Comparison of ENCODE assay signal across 12 cellular contexts in the genomic region with DNA sequence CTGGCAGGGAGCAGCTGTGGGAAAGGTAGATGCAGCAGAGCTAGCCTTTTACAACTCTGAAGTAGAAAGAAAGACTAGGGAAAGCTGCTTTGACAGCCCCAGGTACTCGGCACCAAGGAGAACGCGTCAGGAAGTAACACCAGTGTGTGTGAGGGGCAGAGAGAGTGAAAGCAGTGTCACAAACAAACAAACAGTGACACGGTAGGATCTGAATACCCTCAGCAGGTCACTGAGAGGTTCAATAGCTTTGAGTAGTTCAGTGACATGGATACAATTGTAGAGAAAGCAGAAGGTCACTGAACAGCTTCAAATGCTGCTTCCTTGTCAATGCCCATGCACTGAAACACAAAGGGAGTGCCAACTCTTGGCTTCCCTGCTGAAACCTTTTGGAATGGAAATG.
A peak's percentile ranks its signal among the peaks of the same experiment; 100 is the strongest.
DNase-seq lines count a peak whose midpoint lies in the region; ATAC-seq and TF ChIP-seq lines count a peak whose summit lies in the region.
"Had no signal": no experiment of that assay in that cellular context is flagged by ENCODE, and none has a peak within 500 bp of the region (broad histone marks: within the 10 kb centered on the region; RNA-seq: fewer than 3 reads in every experiment).

No MANE protein-coding gene starts in this region.

- H3K9me3 ChIP-seq in breast epithelium = no peaks in the 10 kb centered on the region
- H3K9me3 ChIP-seq in iPS-20b (ENCODE audit: insufficient read depth, low read depth, low read length) = no peaks in the 10 kb centered on the region
- no peaks in the 10 kb centered on the region for H3K9me3 ChIP-seq in vagina

- H3K4me1 Mint-ChIP-seq in MCF 10A (ENCODE audit: insufficient read depth, unreplicated experiment) = peaks cover 4% of the 10 kb centered on the region

- no peak overlapping the region for H3K27ac ChIP-seq in breast epithelium
- H3K27ac ChIP-seq in iPS-20b (ENCODE audit: low read length) = peak overlapping the region; percentile 4
- no peak overlapping the region for H3K27ac ChIP-seq in vagina
- H3K27ac ChIP-seq: C4-2B, PC-9 had no signal

- DNase-seq in MCF 10A (ENCODE audit: unreplicated experiment) (no peak), breast epithelium (ENCODE audit: low spot score in 2 of 2) (no peak), ecto neural progenitor cell (ENCODE audit: low spot score) (peak; percentile 52), NCI-H82 treated with DMSO at 0.1 percent for 48 hours (lab: John Stamatoyannopoulos, UW; ENCODE audit: unreplicated experiment) (no peak), vagina (ENCODE audit: extremely low spot score in 2 of 2) (no peak)
- DNase-seq in activated T-cell treated with anti-CD3 and anti-CD28 coated beads, Interleukin-2, amount 50 U/mL, for 48 hours = no peak
- DNase-seq: DMS53, NCI-H1436 treated with DMSO at 0.1 percent for 48 hours, PC-9 had no signal

- H3K36me3 ChIP-seq in breast epithelium (no peaks in the 10 kb centered on the region), iPS-20b (ENCODE audit: insufficient read depth, low read depth, low read length) (peaks cover 50% of the 10 kb centered on the region), vagina (peaks cover 0 to 43% of the 10 kb centered on the region in 2 donors)

- peak overlapping the region; percentile 4; the same call in 1 of the 2 replicates for H3K9ac ChIP-seq in iPS-20b (ENCODE audit: low read depth, low read length)

- TF ChIP-seq CTCF in MCF 10A (IDR thresholded peaks at IDR 0.05; ENCODE audit: unreplicated experiment) (no peak), breast epithelium (IDR thresholded peaks at IDR 0.05) (no peak), vagina (IDR thresholded peaks at IDR 0.05) (no peak)

- no peaks in the 10 kb centered on the region for H3K27me3 ChIP-seq in breast epithelium
- H3K27me3 ChIP-seq in iPS-20b (ENCODE audit: insufficient read depth, low read length) = no peaks in the 10 kb centered on the region
- no peaks in the 10 kb centered on the region for H3K27me3 ChIP-seq in vagina

- POLR2A ChIA-PET in MCF 10A (lab: Yijun Ruan, JAX) = interaction anchor here (1.0 to 1.5 kb wide), 2 partner anchors 14 to 624 kb away, joined by 3 read pairs; partner anchors contain the start of gene MRM1

- intact Hi-C loops in MCF 10A (cut with micrococcal nuclease) = no loop called here
- intact Hi-C loops in breast epithelium (cut with DNase I; ENCODE audit: low total_unique reads) = no loop called here
- intact Hi-C loops in vagina (cut with DNase I) = no loop called here

- no peak overlapping the region for H3K4me3 ChIP-seq in breast epithelium
- H3K4me3 ChIP-seq in iPS-20b (ENCODE audit: low read length) = peak overlapping the region; percentile 6; the same call in 1 of the 2 replicates
- no peak overlapping the region for H3K4me3 ChIP-seq in vagina
- H3K4me3 ChIP-seq: PC-9 had no signal

- TF ChIP-seq POLR2A in breast epithelium (IDR thresholded peaks at IDR 0.05) (no peak), vagina (IDR thresholded peaks at IDR 0.05) (no peak)

- peak overlapping the region; percentile 49 for H3K27ac Mint-ChIP-seq in MCF 10A (ENCODE audit: low read depth, unreplicated experiment)

- CTCF ChIA-PET in MCF 10A (lab: Yijun Ruan, JAX) = interaction anchor here (0.5 to 4.9 kb wide), 3 partner anchors 11 to 36 kb away, joined by 3 to 23 read pairs (median 5); no protein-coding TSS in a partner anchor

- H3K36me3 Mint-ChIP-seq in MCF 10A (ENCODE audit: insufficient read depth, unreplicated experiment) = peaks cover 83% of the 10 kb centered on the region

- no peak for ATAC-seq in HG02763 (IDR thresholded peaks at IDR 0.05; ENCODE audit: unreplicated experiment)

- no peaks in the 10 kb centered on the region for H3K4me1 ChIP-seq in breast epithelium
- peaks cover 22% of the 10 kb centered on the region for H3K4me1 ChIP-seq in iPS-20b (ENCODE audit: insufficient read depth, low read length)
- no peaks in the 10 kb centered on the region for H3K4me1 ChIP-seq in vagina

- no TSS peak for BruUV-seq in MCF 10A (replicated peaks; lab: Mats Ljungman, UMichigan)

- no peak overlapping the region for H3K4me3 Mint-ChIP-seq in MCF 10A (ENCODE audit: unreplicated experiment)

- H3K27me3 Mint-ChIP-seq in MCF 10A (ENCODE audit: insufficient read depth, unreplicated experiment) = no peaks in the 10 kb centered on the region

- H3K9me3 Mint-ChIP-seq in MCF 10A (ENCODE audit: unreplicated experiment) = no peaks in the 10 kb centered on the region
